Comparison of ENCODE assay signal across 1 cellular context in genomic region chr18:12374398-12374797, GRCh38.
TF ChIP-seq lines count a peak whose summit lies in the region.

No MANE protein-coding gene starts in this region.

TF ChIP-seq in H1, 55 proteins besides CTCF, POLR2A, EP300 and RAD21:
- TF ChIP-seq GTF2F1 (IDR thresholded peaks at IDR 0.05; ENCODE audit: borderline replicate concordance, low read depth, low read length) (no peak), BRCA1 (IDR thresholded peaks at IDR 0.05; ENCODE audit: low read depth, low read length) (no peak), SAP30 (IDR thresholded peaks at IDR 0.05; ENCODE audit: insufficient read depth, insufficient replicate concordance, low read length) (no peak), FOSL1 (IDR thresholded peaks at IDR 0.05; ENCODE audit: insufficient read depth, low read depth, low read length) (no peak), RFX5 (IDR thresholded peaks at IDR 0.05; ENCODE audit: borderline replicate concordance, low read depth, low read length) (no peak), POLR2AphosphoS5 (IDR thresholded peaks at IDR 0.05; ENCODE audit: low read depth, low read length) (no peak), TCF12 (IDR thresholded peaks at IDR 0.05; ENCODE audit: low read depth, low read length) (no peak), PHF8 (conservative IDR thresholded peaks at IDR 0.05; ENCODE audit: low read depth, low read length) (no peak), JUND (IDR thresholded peaks at IDR 0.05; ENCODE audit: low read length) (no peak), CHD7 (IDR thresholded peaks at IDR 0.05; ENCODE audit: insufficient replicate concordance, low read length) (no peak), CBX8 (IDR thresholded peaks at IDR 0.05; ENCODE audit: borderline replicate concordance, low read depth, low read length) (no peak), E2F6 (IDR thresholded peaks at IDR 0.05) (no peak), RXRA (IDR thresholded peaks at IDR 0.05; ENCODE audit: insufficient read depth, low read depth, low read length) (no peak), TBP (IDR thresholded peaks at IDR 0.05; ENCODE audit: low read depth, low read length) (no peak), NANOG (IDR thresholded peaks at IDR 0.05; ENCODE audit: insufficient read depth, low read depth, low read length, poor library complexity, severe bottlenecking) (no peak), EZH2 (IDR thresholded peaks at IDR 0.05; ENCODE audit: low read depth, low read length, severe bottlenecking) (no peak)
